In genomic region chr19:17469371-17470203, GRCh38 we compare ENCODE assay signal across 8 cellular contexts. TPM values are rescaled to one million over a fixed set of nuclear protein-coding genes. Genes with fewer than 3 reads are reported as not detected.
A peak's percentile ranks its signal among the peaks of the same experiment; 100 is the strongest.
DNase-seq lines count a peak whose midpoint lies in the region; ATAC-seq and TF ChIP-seq lines count a peak whose summit lies in the region.

No MANE protein-coding gene starts in this region.

- peak; percentile 74 for DNase-seq in AG09309 (ENCODE audit: low read depth)
- peak; percentile 98 for DNase-seq in NCI-H524 treated with DMSO at 0.1 percent for 48 hours (lab: John Stamatoyannopoulos, UW)
- DNase-seq in activated CD4-positive, alpha-beta T cell treated with anti-CD3 and anti-CD28 coated beads, Interleukin-2, amount 50 U/mL, for 1 hour = peak; percentile 94
- peak; percentile 82 for DNase-seq in dedifferentiated amniotic fluid mesenchymal stem cell (ENCODE audit: extremely low spot score)
- DNase-seq in stimulated activated CD4-positive, alpha-beta T cell treated with anti-CD3 and anti-CD28 coated beads, Interleukin-2, amount 100 ng/mL, for 48 hours = peak; percentile 77 to 80

- no peak for TF ChIP-seq RAD21 in liver (IDR thresholded peaks at IDR 0.05)

- no peak for TF ChIP-seq CTCF in AG09309 (IDR thresholded peaks at IDR 0.05; ENCODE audit: control insufficient read depth, insufficient read depth, low read depth, low read length, missing control alignments)
- TF ChIP-seq CTCF in liver (IDR thresholded peaks at IDR 0.05; ENCODE audit: low read depth, low read length, missing input control) = no peak

- peak overlapping the region; percentile 80 to 95 for H3K27ac ChIP-seq in liver (ENCODE audit: low read depth in 1 of 2, low read length in 2 of 2)

- H3K36me3 ChIP-seq in liver (ENCODE audit: control insufficient read depth in 4 of 4, insufficient read depth in 3 of 4, low read depth in 1 of 4, low read length in 3 of 4) = no peaks in the 10 kb centered on the region

- ATAC-seq in GM18909 (IDR thresholded peaks at IDR 0.05; ENCODE audit: poor library complexity, unreplicated experiment) = peak; percentile 56
- peak; percentile 60 for ATAC-seq in HG03175 (IDR thresholded peaks at IDR 0.05; ENCODE audit: unreplicated experiment)

- peaks cover 5 to 14% (median 11%) of the 10 kb centered on the region in 4 donors for H3K4me1 ChIP-seq in liver (ENCODE audit: control insufficient read depth in 4 of 4, insufficient read depth in 4 of 4, low read length in 3 of 4)

- no peaks in the 10 kb centered on the region for H3K9me3 ChIP-seq in liver (ENCODE audit: control insufficient read depth in 4 of 4, low read length in 3 of 4)

- H3K4me3 ChIP-seq in AG09309 (ENCODE audit: control insufficient read depth, low read depth, low read length) (peak overlapping the region; percentile 82), liver (ENCODE audit: low read depth in 1 of 3, low read length in 3 of 3) (peak overlapping the region; percentile 73 to 93 (median 83))

- H3K9ac ChIP-seq in liver (ENCODE audit: low read depth in 1 of 2, low read length in 2 of 2) = no peak overlapping the region

- no peaks in the 10 kb centered on the region for H3K27me3 ChIP-seq in liver (ENCODE audit: control insufficient read depth in 4 of 4, insufficient read depth in 4 of 4, low read length in 3 of 4)

- 2% methylated on average over 45 of the region's 45 CpGs for WGBS in liver

TF ChIP-seq in liver, 16 proteins besides CTCF, POLR2A, EP300 and RAD21:
- TF ChIP-seq REST (IDR thresholded peaks at IDR 0.05) (peak; percentile 63), TAF1 (conservative IDR thresholded peaks at IDR 0.05) (no peak), MAX (IDR thresholded peaks at IDR 0.05) (peak; percentile 36), HNF4A (conservative IDR thresholded peaks at IDR 0.05) (no peak), GABPA (IDR thresholded peaks at IDR 0.05 in 1 of 2, conservative IDR thresholded peaks at IDR 0.05 in 1 of 2) (no peak)

RNA-seq across cellular contexts. Expression of gene SLC27A1, which starts 0.7 kb away (rescaled TPM):
- 1 to 10 TPM; 3.5 to 7.4 TPM for total RNA-seq in liver
- polyA plus RNA-seq in liver = 1 to 10 TPM; 2.4 to 4.4 TPM

RNA-seq across cellular contexts. Expression of gene NXNL1, which starts 8.9 kb away (rescaled TPM):
- total RNA-seq in liver = not detected
- polyA plus RNA-seq in liver = not detected

RNA-seq across cellular contexts. Expression of gene TMEM221, which starts 21.1 kb away (rescaled TPM):
- under 1 TPM; 0.08 to 0.14 TPM for total RNA-seq in liver
- polyA plus RNA-seq in liver = under 1 TPM; 0.06 to 0.15 TPM

RNA-seq across cellular contexts. Expression of gene PGLS, which starts 41.9 kb away (rescaled TPM):
- total RNA-seq in liver = 10 to 100 TPM; 16.9 to 25.7 TPM
- 10 to 100 TPM; 32.8 to 62.2 TPM for polyA plus RNA-seq in liver

RNA-seq across cellular contexts. Expression of gene MVB12A, which starts 49.7 kb away (rescaled TPM):
- 10 to 100 TPM in 1 of 2 donors, 1 to 10 TPM in 1; 9.8 to 17.2 TPM for total RNA-seq in liver
- polyA plus RNA-seq in liver = 10 to 100 TPM; 14.3 to 22.8 TPM

Comparison
In these comparisons a context has a peak if more than half of its experiments do, and no peak if none do; other contexts are left out.
1. Peak in every context shown above with its lines: DNase-seq, ATAC-seq, H3K4me3 ChIP-seq and H3K27ac ChIP-seq.